Comparison of ENCODE assay signal across 2 cellular contexts in genomic region chr17:43733956-43734355, GRCh38.
A peak's percentile ranks its signal among the peaks of the same experiment; 100 is the strongest.
TF ChIP-seq lines count a peak whose summit lies in the region.

No MANE protein-coding gene starts in this region.

TF ChIP-seq in liver, 16 proteins besides CTCF, POLR2A, EP300 and RAD21:
- peak; percentile 49 for TF ChIP-seq NR2F2 (IDR thresholded peaks at IDR 0.05)
- no peak for TF ChIP-seq GABPA (IDR thresholded peaks at IDR 0.05 in 1 of 2, conservative IDR thresholded peaks at IDR 0.05 in 1 of 2)
- TF ChIP-seq EGR1 (IDR thresholded peaks at IDR 0.05; ENCODE audit: low read depth in 2 of 2): no peak
- TF ChIP-seq FOXA1 (IDR thresholded peaks at IDR 0.05): no peak

TF ChIP-seq in HepG2, 621 proteins besides CTCF, POLR2A, EP300 and RAD21:
- TF ChIP-seq ZNF691 (CRISPR knock-in tag; IDR thresholded peaks at IDR 0.05; ENCODE audit: borderline replicate concordance, low read depth): no peak
TF ChIP-seq in HepG2: peak in this region for 0.
